In genomic region chr22:49823289-49824045, GRCh38 we compare ENCODE assay signal across 21 cellular contexts. TPM values are rescaled to one million over a fixed set of nuclear protein-coding genes. Genes with fewer than 3 reads are reported as not detected.
DNase-seq lines count a peak whose midpoint lies in the region; ATAC-seq and TF ChIP-seq lines count a peak whose summit lies in the region.
"Had no signal": no experiment of that assay in that cellular context is flagged by ENCODE, and none has a peak within 500 bp of the region (broad histone marks: within the 10 kb centered on the region; RNA-seq: fewer than 3 reads in every experiment).

No MANE protein-coding gene starts in this region.

- H2BK120ac ChIP-seq in IMR-90 (ENCODE audit: low read depth, low read length), result no peak overlapping the region

- H3K36me3 Mint-ChIP-seq in activated T-cell treated with anti-CD3 and anti-CD28 coated beads, Interleukin-2, amount 50 U/mL, for 24 hours (ENCODE audit: low read depth), result peaks cover 79% of the 10 kb centered on the region
- H3K36me3 Mint-ChIP-seq in chondrocyte (ENCODE audit: low read depth) (peaks cover 19% of the 10 kb centered on the region), neural progenitor cell (peaks cover 39% of the 10 kb centered on the region)
- peaks cover 4 to 77% (median 11%) of the 10 kb centered on the region in 3 donors for H3K36me3 Mint-ChIP-seq in CD8-positive, alpha-beta memory T cell

- H3K14ac ChIP-seq in IMR-90 (replicated peaks; ENCODE audit: low read depth, low read length), result no peak overlapping the region

- H3K27ac Mint-ChIP-seq in activated T-cell treated with anti-CD3 and anti-CD28 coated beads, Interleukin-2, amount 50 U/mL, for 24 hours, result peak overlapping the region; percentile 55
- H3K27ac Mint-ChIP-seq in chondrocyte (ENCODE audit: unreplicated experiment), result peak overlapping the region; percentile 17
- H3K27ac Mint-ChIP-seq in neural progenitor cell, result no peak overlapping the region
- H3K27ac Mint-ChIP-seq in CD8-positive, alpha-beta memory T cell, result peak overlapping the region in 3 of 8 donors; percentile 20 to 87 (median 59)
- H3K27ac Mint-ChIP-seq: B cell, memory B cell had no signal

- H3K4me1 ChIP-seq in IMR-90 (ENCODE audit: control insufficient read depth, insufficient read depth, low read length), result peaks cover 10% of the 10 kb centered on the region
- H3K4me1 ChIP-seq in neural progenitor cell, result peaks cover 11% of the 10 kb centered on the region
- peaks cover 40% of the 10 kb centered on the region for H3K4me1 ChIP-seq in CD8-positive, alpha-beta memory T cell (ENCODE audit: insufficient read depth, low read length)

- H2AK9ac ChIP-seq in IMR-90 (replicated peaks; ENCODE audit: low read depth, low read length, poor library complexity), result no peak overlapping the region

- H3K9me3 Mint-ChIP-seq in activated T-cell treated with anti-CD3 and anti-CD28 coated beads, Interleukin-2, amount 50 U/mL, for 24 hours, result no peaks in the 10 kb centered on the region
- H3K9me3 Mint-ChIP-seq in chondrocyte (ENCODE audit: low read depth) (no peaks in the 10 kb centered on the region), neural progenitor cell (no peaks in the 10 kb centered on the region)
- H3K9me3 Mint-ChIP-seq in CD8-positive, alpha-beta memory T cell, result no peaks in the 10 kb centered on the region
- H3K9me3 Mint-ChIP-seq: memory B cell had no signal

- peak overlapping the region; percentile 32 for H2AFZ ChIP-seq in IMR-90 (replicated peaks; ENCODE audit: low read length, poor library complexity)
- H2AFZ ChIP-seq in neural progenitor cell (replicated peaks), result no peak overlapping the region

- CTCF ChIA-PET in IMR-90 (lab: Yijun Ruan, JAX), result interaction anchor here (1.0 kb wide), 1 partner anchor 13 kb away, joined by 3 read pairs; no protein-coding TSS in a partner anchor
- CTCF ChIA-PET in CD8-positive, alpha-beta memory T cell (lab: Charles Lee), result no interaction called here

- no peaks in the 10 kb centered on the region for H3F3A ChIP-seq in neural progenitor cell (ENCODE audit: low read depth)

- ATAC-seq in IMR-90 (ENCODE audit: low read depth) (no peak), SK-N-SH treated with all-trans-retinoic acid at 6 μM for 48 hours (no peak)
- ATAC-seq: sciatic nerve had no signal

- H3K9ac ChIP-seq in IMR-90 (ENCODE audit: low read depth, low read length) (no peak overlapping the region), neural progenitor cell (no peak overlapping the region)
- H3K9ac ChIP-seq: SK-N-SH had no signal

- no peak overlapping the region for H4K5ac ChIP-seq in IMR-90 (ENCODE audit: low read depth, low read length)

- no peak overlapping the region for H3K4me2 ChIP-seq in IMR-90 (ENCODE audit: low read depth, low read length)
- no peak overlapping the region for H3K4me2 ChIP-seq in neural progenitor cell
- H3K4me2 ChIP-seq: SK-N-SH had no signal

- TF ChIP-seq RAD21 in IMR-90 (IDR thresholded peaks at IDR 0.05; ENCODE audit: low read length), result no peak

- no peak for TF ChIP-seq POLR2A in IMR-90 (IDR thresholded peaks at IDR 0.05; ENCODE audit: low read depth, low read length)

- H4K8ac ChIP-seq in IMR-90 (ENCODE audit: low read depth in 2 of 2, low read length in 2 of 2), result no peak overlapping the region

- H4K20me1 ChIP-seq in IMR-90 (ENCODE audit: insufficient read depth, low read length), result peaks cover 82% of the 10 kb centered on the region
- H4K20me1 ChIP-seq in neural progenitor cell (ENCODE audit: low read depth), result peaks cover 85% of the 10 kb centered on the region

- H2BK5ac ChIP-seq in IMR-90 (ENCODE audit: low read depth, low read length, poor library complexity, severe bottlenecking), result no peak overlapping the region

- H3K27me3 ChIP-seq in IMR-90 (ENCODE audit: control insufficient read depth, insufficient read depth, low read length), result no peaks in the 10 kb centered on the region
- H3K27me3 ChIP-seq in neural progenitor cell, result no peaks in the 10 kb centered on the region
- no peaks in the 10 kb centered on the region for H3K27me3 ChIP-seq in CD8-positive, alpha-beta memory T cell (ENCODE audit: insufficient read depth, low read length, poor library complexity, severe bottlenecking)
- H3K27me3 ChIP-seq: brain microvascular endothelial cell, stomach, tibial nerve had no signal

- peaks cover 45% of the 10 kb centered on the region for H3K36me3 ChIP-seq in IMR-90 (ENCODE audit: control insufficient read depth, insufficient read depth, low read length)
- no peaks in the 10 kb centered on the region for H3K36me3 ChIP-seq in neural progenitor cell
- peaks cover 29% of the 10 kb centered on the region for H3K36me3 ChIP-seq in CD8-positive, alpha-beta memory T cell (ENCODE audit: insufficient read depth, low read length)

- peaks cover 57% of the 10 kb centered on the region for H3K4me1 Mint-ChIP-seq in activated T-cell treated with anti-CD3 and anti-CD28 coated beads, Interleukin-2, amount 50 U/mL, for 24 hours (ENCODE audit: low read depth)
- H3K4me1 Mint-ChIP-seq in chondrocyte (ENCODE audit: low read depth) (peaks cover 29% of the 10 kb centered on the region), neural progenitor cell (peaks cover 26% of the 10 kb centered on the region)
- H3K4me1 Mint-ChIP-seq in CD8-positive, alpha-beta memory T cell, result peaks cover 42 to 71% (median 48%) of the 10 kb centered on the region in 3 donors

- no peak overlapping the region for H3K4me3 Mint-ChIP-seq in activated T-cell treated with anti-CD3 and anti-CD28 coated beads, Interleukin-2, amount 50 U/mL, for 24 hours
- H3K4me3 Mint-ChIP-seq in chondrocyte (ENCODE audit: unreplicated experiment) (no peak overlapping the region), neural progenitor cell (peak overlapping the region; percentile 64)
- peak overlapping the region in 1 of 7 donors; percentile 53 for H3K4me3 Mint-ChIP-seq in CD8-positive, alpha-beta memory T cell

- no peak overlapping the region for H3K23ac ChIP-seq in IMR-90 (ENCODE audit: low read depth, low read length)

- H3K27ac ChIP-seq in IMR-90 (ENCODE audit: insufficient read depth, low read length) (no peak overlapping the region), neural progenitor cell (no peak overlapping the region)
- no peak overlapping the region for H3K27ac ChIP-seq in CD8-positive, alpha-beta memory T cell (ENCODE audit: low read depth, low read length)
- H3K27ac ChIP-seq: brain microvascular endothelial cell, tibial nerve had no signal

- peaks cover 92% of the 10 kb centered on the region for H3K79me2 ChIP-seq in neural progenitor cell (ENCODE audit: low read depth)

- no peak for TF ChIP-seq CTCF in IMR-90 (conservative IDR thresholded peaks at IDR 0.05; ENCODE audit: low read depth, low read length)
- no peak for TF ChIP-seq CTCF in chondrocyte (IDR thresholded peaks at IDR 0.05)
- no peak for TF ChIP-seq CTCF in neural progenitor cell (IDR thresholded peaks at IDR 0.05)

- H3K9me1 ChIP-seq in IMR-90 (ENCODE audit: insufficient read depth, low read length), result peaks cover 19% of the 10 kb centered on the region

- POLR2A ChIA-PET in IMR-90 (lab: Charles Lee; ENCODE audit: unreplicated experiment), result no interaction called here
- POLR2A ChIA-PET in CD8-positive, alpha-beta memory T cell (lab: Charles Lee), result no interaction called here

- in situ Hi-C loops in IMR-90 (cut with MboI; ENCODE audit: low sequenced_read_pairs), result loop anchor here (25.0 kb wide), 2 partner anchors 89 to 389 kb away; partner anchors contain the start of genes ALG12, CRELD2 and SELENOO

- H3K27me3 Mint-ChIP-seq in activated T-cell treated with anti-CD3 and anti-CD28 coated beads, Interleukin-2, amount 50 U/mL, for 24 hours, result no peaks in the 10 kb centered on the region
- no peaks in the 10 kb centered on the region for H3K27me3 Mint-ChIP-seq in chondrocyte (ENCODE audit: low read depth)
- peaks cover 9% of the 10 kb centered on the region for H3K27me3 Mint-ChIP-seq in neural progenitor cell (ENCODE audit: insufficient read depth, low read depth)
- H3K27me3 Mint-ChIP-seq in CD8-positive, alpha-beta memory T cell, result peaks cover 0 to 4% of the 10 kb centered on the region in 2 donors
- H3K27me3 Mint-ChIP-seq: B cell, memory B cell had no signal

- no peak overlapping the region for H2AK5ac ChIP-seq in IMR-90 (ENCODE audit: low read depth, low read length)

- DNase-seq in activated T-cell treated with anti-CD3 and anti-CD28 coated beads, Interleukin-2, amount 50 U/mL, for 24 hours, result no peak
- no peak for DNase-seq in activated T-cell treated with anti-CD3 and anti-CD28 coated beads, Interleukin-2, amount 50 U/mL, for 48 hours
- DNase-seq in IMR-90 (no peak), chondrocyte (ENCODE audit: low spot score) (no peak), neural progenitor cell (ENCODE audit: low spot score) (no peak), COR-L47 (lab: John Stamatoyannopoulos, UW) (no peak)
- DNase-seq in CD8-positive, alpha-beta memory T cell, result no peak
- DNase-seq: activated CD4-positive, alpha-beta T cell treated with anti-CD3 and anti-CD28 coated beads for 1 hour; brain microvascular endothelial cell; cortex of kidney; DMS 273 treated with DMSO at 0.1 percent for 48 hours; NCI-H146; NCI-H2171; NCI-H526 treated with DMSO at 0.1 percent for 48 hours; SK-N-SH; stomach had no signal

- intact Hi-C loops in IMR-90 (cut with micrococcal nuclease), result no loop called here

- WGBS in IMR-90 (ENCODE audit: extremely low coverage in 2 of 2, insufficient read length in 1 of 2), 2 experiments, result 95% methylated on average over 47 of the region's 53 CpGs; no CpG with 5 or more reads in 1 of the 2 experiments

- peaks cover 0 to 54% of the 10 kb centered on the region in 2 experiments; a peak in 2 of 4 replicates for H3K79me1 ChIP-seq in IMR-90 (ENCODE audit: low read depth in 1 of 2, low read length in 2 of 2)

- no peak overlapping the region for H2BK20ac ChIP-seq in IMR-90 (ENCODE audit: low read depth, low read length)

- H3K18ac ChIP-seq in IMR-90 (ENCODE audit: low read depth, low read length), result no peak overlapping the region

- H3K9me3 ChIP-seq in IMR-90 (ENCODE audit: control insufficient read depth, insufficient read depth, low read length) (no peaks in the 10 kb centered on the region), neural progenitor cell (ENCODE audit: low read depth) (no peaks in the 10 kb centered on the region)
- H3K9me3 ChIP-seq in CD8-positive, alpha-beta memory T cell (ENCODE audit: low read length), result no peaks in the 10 kb centered on the region
- H3K9me3 ChIP-seq: SK-N-SH, stomach, tibial nerve had no signal

- no peak overlapping the region for H3K4me3 ChIP-seq in IMR-90 (ENCODE audit: insufficient read depth, low read depth, low read length)
- H3K4me3 ChIP-seq in neural progenitor cell, result no peak overlapping the region
- no peak overlapping the region for H3K4me3 ChIP-seq in CD8-positive, alpha-beta memory T cell (ENCODE audit: low read length)
- H3K4me3 ChIP-seq: tibial nerve had no signal

- dilution Hi-C loops in IMR-90 (cut with HindIII; ENCODE audit: low sequenced_read_pairs, unreplicated experiment), result no loop called here

- no TSS peak for BruUV-seq in IMR-90 (replicated peaks; lab: Mats Ljungman, UMichigan)

- no peak overlapping the region for H3K4ac ChIP-seq in IMR-90 (ENCODE audit: low read depth, low read length)

- H3K56ac ChIP-seq in IMR-90 (ENCODE audit: extremely low read depth, insufficient read depth, low read length), result no peak overlapping the region

- H4K91ac ChIP-seq in IMR-90 (ENCODE audit: insufficient read depth, low read depth, low read length), result no peak overlapping the region

- no peak overlapping the region for H2BK15ac ChIP-seq in IMR-90 (ENCODE audit: low read depth, low read length)

RNA-seq across cellular contexts. Expression of gene BRD1, which starts 4.2 kb away (rescaled TPM):
- 10.0 and 10.8 TPM in 2 replicates for total RNA-seq in IMR-90 (2012; rRNA removed)
- 9.4 and 10.6 TPM in 2 replicates for polyA plus RNA-seq in IMR-90 (2012; rRNA removed)
- 8.0 and 8.3 TPM in 2 replicates for polyA plus RNA-seq in IMR-90 (2012; cell fraction: cytosol; rRNA removed)
- polyA plus RNA-seq in IMR-90 (2012; cell fraction: nucleus; rRNA removed; ENCODE audit: low replicate concordance), result 42.9 and 49.7 TPM in 2 replicates
- 27.7 to 29.5 TPM (median 29.5 TPM) in 3 replicates for total RNA-seq in chondrocyte
- 31.2 and 46.7 TPM in 2 replicates for total RNA-seq in neural progenitor cell (ENCODE audit: low replicate concordance)
- total RNA-seq in CD8-positive, alpha-beta memory T cell, result 10 to 100 TPM; 32.9 to 35.1 TPM
- 4.9 TPM for polyA plus RNA-seq in CD8-positive, alpha-beta memory T cell

RNA-seq across cellular contexts. Expression of gene ZBED4, which starts 30.2 kb away (rescaled TPM):
- total RNA-seq in IMR-90 (2012; rRNA removed) (9.3 and 10.6 TPM in 2 replicates), chondrocyte (15.3 to 17.6 TPM (median 17.6 TPM) in 3 replicates), neural progenitor cell (ENCODE audit: low replicate concordance) (23.1 and 29.3 TPM in 2 replicates)
- polyA plus RNA-seq in IMR-90 (2012; rRNA removed), result 9.6 and 10.5 TPM in 2 replicates
- polyA plus RNA-seq in IMR-90 (2012; cell fraction: cytosol; rRNA removed), result 6.7 and 7.1 TPM in 2 replicates
- 11.9 and 13.8 TPM in 2 replicates for polyA plus RNA-seq in IMR-90 (2012; cell fraction: nucleus; rRNA removed; ENCODE audit: low replicate concordance)
- total RNA-seq in CD8-positive, alpha-beta memory T cell, result 10 to 100 TPM; 24.2 to 24.3 TPM
- 11.1 TPM for polyA plus RNA-seq in CD8-positive, alpha-beta memory T cell
